8 cellular contexts compared by ENCODE assay signal in the genomic region with DNA sequence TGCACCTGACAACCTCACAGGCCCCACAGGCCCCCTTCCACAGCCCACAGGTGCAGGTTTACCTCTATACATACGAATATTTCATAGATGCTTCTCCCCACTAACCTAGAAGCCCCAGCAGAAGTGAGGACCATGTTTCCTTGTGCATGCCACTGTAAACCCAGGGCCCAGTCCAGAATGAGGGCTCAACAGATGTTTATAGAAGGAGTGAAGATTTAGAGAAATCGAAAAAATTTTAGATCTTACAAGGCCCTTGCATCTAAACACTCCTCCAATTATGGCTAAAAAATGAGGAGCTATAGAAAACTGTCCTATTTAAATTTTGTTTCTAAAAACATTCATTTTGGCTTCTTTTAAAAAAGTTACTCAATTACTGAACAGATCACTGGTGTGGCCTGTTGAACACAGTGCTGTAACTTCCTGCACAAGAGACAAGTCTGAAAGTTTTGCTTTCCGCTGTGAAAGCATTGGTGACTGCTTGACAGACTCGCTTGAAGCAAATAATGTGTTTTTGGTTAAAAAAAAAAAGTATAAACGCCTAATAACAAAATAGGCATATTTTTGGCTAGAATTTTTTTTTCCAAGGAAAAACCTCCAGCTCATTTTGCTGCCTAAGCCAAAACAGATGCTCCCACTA. TPM values are rescaled to one million over a fixed set of nuclear protein-coding genes. Genes with fewer than 3 reads are reported as not detected.
DNase-seq lines count a peak whose midpoint lies in the region; ATAC-seq, FAIRE-seq and TF ChIP-seq lines count a peak whose summit lies in the region.

No MANE protein-coding gene starts in this region.

- H3K9me3 Mint-ChIP-seq in astrocyte (ENCODE audit: unreplicated experiment), result no peaks in the 10 kb centered on the region
- H3K9me3 Mint-ChIP-seq in type B pancreatic cell, result no peaks in the 10 kb centered on the region

- peak overlapping the region; percentile 85 for H3K4me3 ChIP-seq in astrocyte (ENCODE audit: insufficient read depth, low read depth, low read length)
- peak overlapping the region; percentile 78 to 90 (median 81) for H3K4me3 ChIP-seq in HepG2 (replicated peaks in 1 of 3; ENCODE audit: insufficient read depth in 1 of 3, low read depth in 2 of 3, low read length in 3 of 3)

- no peak for TF ChIP-seq RAD21 in HepG2 (CRISPR knock-in tag; IDR thresholded peaks at IDR 0.05)

- POLR2A ChIA-PET in HepG2 (lab: Yijun Ruan, JAX), result interaction anchor here (1.0 kb wide), 1 partner anchor 49 kb away, joined by 5 read pairs; a partner anchor contains a TSS

- TF ChIP-seq POLR2A in HepG2 (IDR thresholded peaks at IDR 0.05; ENCODE audit: insufficient read depth in 1 of 2, low read depth in 2 of 2, low read length in 2 of 2), result no peak

- FAIRE-seq in HTR-8/SVneo (lab: Jason Lieb, UNC), result no peak
- FAIRE-seq in astrocyte (lab: Jason Lieb, UNC), result no peak
- peak; percentile 53 for FAIRE-seq in HepG2 (lab: Jason Lieb, UNC)

- H3K36me3 Mint-ChIP-seq in astrocyte (ENCODE audit: low read depth, unreplicated experiment), result peaks cover 2% of the 10 kb centered on the region
- no peaks in the 10 kb centered on the region for H3K36me3 Mint-ChIP-seq in type B pancreatic cell

- H3K27me3 Mint-ChIP-seq in astrocyte (ENCODE audit: low read depth, unreplicated experiment) (no peaks in the 10 kb centered on the region), type B pancreatic cell (no peaks in the 10 kb centered on the region)

- H3K27me3 ChIP-seq in astrocyte (ENCODE audit: insufficient read depth, low read length) (no peaks in the 10 kb centered on the region), HepG2 (ENCODE audit: control insufficient read depth in 1 of 2, insufficient read depth in 2 of 2, low read length in 2 of 2) (no peaks in the 10 kb centered on the region)

- H2AFZ ChIP-seq in astrocyte (ENCODE audit: low read depth, low read length) (peak overlapping the region; percentile 84), HepG2 (ENCODE audit: low read length) (no peak overlapping the region)

- DNase-seq in EH (ENCODE audit: low read depth) (peak; percentile 45), HTR-8/SVneo (ENCODE audit: insufficient read length, low spot score) (peak; percentile 27), astrocyte (ENCODE audit: low read depth) (no peak), HepG2 (ENCODE audit: low spot score) (peak; percentile 15), type B pancreatic cell (ENCODE audit: extremely low spot score, unreplicated experiment) (no peak), NCI-H2196 (lab: John Stamatoyannopoulos, UW; ENCODE audit: unreplicated experiment) (no peak), NCI-H146 (lab: John Stamatoyannopoulos, UW) (no peak)

- H4K20me1 ChIP-seq in astrocyte (ENCODE audit: insufficient read depth, low read length) (peaks cover 35% of the 10 kb centered on the region), HepG2 (ENCODE audit: insufficient read depth, low read length) (0 out of 2 replicates have a peak, but pooled peaks cover 3% of the 10 kb centered on the region)

- intact Hi-C loops in HepG2 (cut with micrococcal nuclease; ENCODE audit: unreplicated experiment), result loop anchor here (5.0 kb wide), 1 partner anchor 50 kb away; a partner anchor contains a TSS

- H3K27ac ChIP-seq in astrocyte (ENCODE audit: low read depth, low read length) (no peak overlapping the region), HepG2 (ENCODE audit: extremely low read length, insufficient read depth, low read length) (peak overlapping the region; percentile 88)

- no peak for TF ChIP-seq CTCF in astrocyte (IDR thresholded peaks at IDR 0.05; ENCODE audit: insufficient read depth, low read depth, low read length)
- no peak for TF ChIP-seq CTCF in HepG2 (CRISPR knock-in tag; IDR thresholded peaks at IDR 0.05)
- TF ChIP-seq CTCF in type B pancreatic cell (conservative IDR thresholded peaks at IDR 0.05), result no peak

- H3K4me2 ChIP-seq in astrocyte (ENCODE audit: low read length), result peak overlapping the region; percentile 95
- H3K4me2 ChIP-seq in HepG2 (ENCODE audit: low read depth, low read length), result peak overlapping the region; percentile 81

- TF ChIP-seq EP300 in HepG2 (IDR thresholded peaks at IDR 0.05; ENCODE audit: low read depth in 2 of 2, low read length in 2 of 2) (no peak), HepG2 (CRISPR knock-in tag; IDR thresholded peaks at IDR 0.05; ENCODE audit: borderline replicate concordance) (no peak)

- H3K4me1 Mint-ChIP-seq in astrocyte (ENCODE audit: low read depth, unreplicated experiment), result peaks cover 19% of the 10 kb centered on the region
- H3K4me1 Mint-ChIP-seq in type B pancreatic cell (ENCODE audit: unreplicated experiment), result peaks cover 29% of the 10 kb centered on the region

- H3K4me1 ChIP-seq in astrocyte (ENCODE audit: insufficient read depth, low read length) (peaks cover 7% of the 10 kb centered on the region), HepG2 (ENCODE audit: insufficient read depth, low read length) (peaks cover 33% of the 10 kb centered on the region)

- H3K27ac Mint-ChIP-seq in astrocyte (ENCODE audit: unreplicated experiment), result peak overlapping the region; percentile 34
- peak overlapping the region; percentile 74 for H3K27ac Mint-ChIP-seq in type B pancreatic cell

- TSS peak; percentile 63 for BruUV-seq in HepG2 (replicated peaks; lab: Mats Ljungman, UMichigan)

- H3K36me3 ChIP-seq in astrocyte (ENCODE audit: insufficient read depth, low read length) (no peaks in the 10 kb centered on the region), HepG2 (replicated peaks in 1 of 2; ENCODE audit: control insufficient read depth in 1 of 2, insufficient read depth in 2 of 2, low read length in 2 of 2) (0 out of 5 replicates have a peak, but pooled peaks cover 0 to 3% of the 10 kb centered on the region in 2 experiments)

- H3K9ac ChIP-seq in astrocyte (ENCODE audit: low read length) (peak overlapping the region; percentile 82), HepG2 (ENCODE audit: insufficient read depth, low read depth, low read length) (peak overlapping the region; percentile 86)

- H3K9me3 ChIP-seq in astrocyte (ENCODE audit: insufficient read depth, low read depth, low read length) (no peaks in the 10 kb centered on the region), HepG2 (ENCODE audit: low read length) (no peaks in the 10 kb centered on the region)

- under 1% methylated on average over 5 of the region's 5 CpGs for WGBS in HepG2 (ENCODE audit: low lambda C conversion rate)

- peaks cover 54% of the 10 kb centered on the region for H3K79me2 ChIP-seq in astrocyte (ENCODE audit: insufficient read depth, low read length)
- H3K79me2 ChIP-seq in HepG2 (ENCODE audit: insufficient read depth, low read length), result peaks cover 47% of the 10 kb centered on the region

- H3K4me3 Mint-ChIP-seq in astrocyte (ENCODE audit: unreplicated experiment), result peak overlapping the region; percentile 95
- H3K4me3 Mint-ChIP-seq in type B pancreatic cell, result peak overlapping the region; percentile 89

- ATAC-seq in HepG2 (no peak), GM19467 (IDR thresholded peaks at IDR 0.05; ENCODE audit: unreplicated experiment) (no peak)

- in situ Hi-C loops in HepG2 (cut with HindIII; ENCODE audit: extremely low pct_ligation_motif_present, low pct_unique_long_range_greater_than_20kb), result no loop called here

- CTCF ChIA-PET in HepG2 (lab: Yijun Ruan, JAX; ENCODE audit: low intra/inter-chr PET ratio, low total read pairs), result no interaction called here

RNA-seq across cellular contexts. Expression of a gene that starts 1.2 kb away (rescaled TPM):
- total RNA-seq in astrocyte, result 16.4 and 19.7 TPM in 2 replicates
- 20.1 and 28.9 TPM in 2 replicates for total RNA-seq in HepG2 (2016; rRNA removed; fragmentation: Illumina TruSeq; extraction: Trizol)
- total RNA-seq in HepG2 (2016; cell fraction: cytosol; rRNA removed; fragmentation: Illumina TruSeq; extraction: Trizol; ENCODE audit: low read depth), result 4.5 and 5.0 TPM in 2 replicates
- total RNA-seq in HepG2 (2016; cell fraction: insoluble cytoplasmic fraction; rRNA removed; fragmentation: Illumina TruSeq; extraction: Trizol), result 18.7 and 27.5 TPM in 2 replicates
- total RNA-seq in HepG2 (2016; cell fraction: membrane; rRNA removed; fragmentation: Illumina TruSeq; extraction: Trizol), result 11.6 and 14.5 TPM in 2 replicates
- total RNA-seq in HepG2 (2016; cell fraction: nucleus; rRNA removed; fragmentation: Illumina TruSeq; extraction: Trizol), result 25.6 and 28.6 TPM in 2 replicates
- polyA plus RNA-seq in HepG2 (2011; rRNA removed), result 11.2 and 11.9 TPM in 2 replicates
- polyA plus RNA-seq in HepG2 (2011; cell fraction: cytosol; rRNA removed), result 7.5 and 9.3 TPM in 2 replicates
- polyA plus RNA-seq in HepG2 (2011; cell fraction: nucleus; rRNA removed), result 5.5 and 7.1 TPM in 2 replicates
- polyA plus RNA-seq in HepG2 (2012), result 11.7 and 14.5 TPM in 2 replicates
- 2.3 and 2.6 TPM in 2 replicates for polyA plus RNA-seq in HepG2 (2016; cell fraction: cytosol; fragmentation: Illumina TruSeq; extraction: Trizol; ENCODE audit: low read depth)
- polyA plus RNA-seq in HepG2 (2016; cell fraction: insoluble cytoplasmic fraction; fragmentation: Illumina TruSeq; extraction: Trizol; ENCODE audit: low read depth), result 19.6 and 20.3 TPM in 2 replicates
- polyA plus RNA-seq in HepG2 (2016; cell fraction: membrane; fragmentation: Illumina TruSeq; extraction: Trizol; ENCODE audit: low read depth), result 6.7 and 7.3 TPM in 2 replicates
- polyA plus RNA-seq in HepG2 (2016; cell fraction: nucleus; fragmentation: Illumina TruSeq; extraction: Trizol; ENCODE audit: insufficient read depth, low read depth), result 33.1 and 36.0 TPM in 2 replicates
- polyA minus RNA-seq in HepG2 (2011; rRNA and poly(A)+ RNA removed; ENCODE audit: low replicate concordance), result 23.0 and 26.7 TPM in 2 replicates
- 11.3 and 12.5 TPM in 2 replicates for polyA minus RNA-seq in HepG2 (2011; cell fraction: cytosol; rRNA and poly(A)+ RNA removed)
- polyA minus RNA-seq in HepG2 (2011; cell fraction: nucleus; rRNA and poly(A)+ RNA removed), result 9.3 and 9.6 TPM in 2 replicates
- total RNA-seq in type B pancreatic cell (ENCODE audit: low replicate concordance), result 19.4 and 24.1 TPM in 2 replicates

RNA-seq across cellular contexts. Expression of a gene that starts 49.2 kb away (rescaled TPM):
- 34.4 and 35.1 TPM in 2 replicates for total RNA-seq in astrocyte
- total RNA-seq in HepG2 (2016; rRNA removed; fragmentation: Illumina TruSeq; extraction: Trizol), result 45.6 and 78.5 TPM in 2 replicates
- 9.6 and 10.7 TPM in 2 replicates for total RNA-seq in HepG2 (2016; cell fraction: cytosol; rRNA removed; fragmentation: Illumina TruSeq; extraction: Trizol; ENCODE audit: low read depth)
- 46.9 and 76.4 TPM in 2 replicates for total RNA-seq in HepG2 (2016; cell fraction: insoluble cytoplasmic fraction; rRNA removed; fragmentation: Illumina TruSeq; extraction: Trizol)
- 15.8 and 18.8 TPM in 2 replicates for total RNA-seq in HepG2 (2016; cell fraction: membrane; rRNA removed; fragmentation: Illumina TruSeq; extraction: Trizol)
- total RNA-seq in HepG2 (2016; cell fraction: nucleus; rRNA removed; fragmentation: Illumina TruSeq; extraction: Trizol), result 29.2 and 34.2 TPM in 2 replicates
- 16.8 and 17.7 TPM in 2 replicates for polyA plus RNA-seq in HepG2 (2011; rRNA removed)
- polyA plus RNA-seq in HepG2 (2011; cell fraction: cytosol; rRNA removed), result 8.1 and 10.3 TPM in 2 replicates
- polyA plus RNA-seq in HepG2 (2011; cell fraction: nucleus; rRNA removed), result 13.7 and 16.6 TPM in 2 replicates
- 14.1 and 16.5 TPM in 2 replicates for polyA plus RNA-seq in HepG2 (2012)
- polyA plus RNA-seq in HepG2 (2016; cell fraction: cytosol; fragmentation: Illumina TruSeq; extraction: Trizol; ENCODE audit: low read depth), result 2.5 and 2.6 TPM in 2 replicates
- polyA plus RNA-seq in HepG2 (2016; cell fraction: insoluble cytoplasmic fraction; fragmentation: Illumina TruSeq; extraction: Trizol; ENCODE audit: low read depth), result 44.2 and 47.9 TPM in 2 replicates
- 6.6 and 6.8 TPM in 2 replicates for polyA plus RNA-seq in HepG2 (2016; cell fraction: membrane; fragmentation: Illumina TruSeq; extraction: Trizol; ENCODE audit: low read depth)
- 25.0 and 28.2 TPM in 2 replicates for polyA plus RNA-seq in HepG2 (2016; cell fraction: nucleus; fragmentation: Illumina TruSeq; extraction: Trizol; ENCODE audit: insufficient read depth, low read depth)
- polyA minus RNA-seq in HepG2 (2011; rRNA and poly(A)+ RNA removed; ENCODE audit: low replicate concordance), result 30.6 and 31.0 TPM in 2 replicates
- 20.1 and 21.5 TPM in 2 replicates for polyA minus RNA-seq in HepG2 (2011; cell fraction: cytosol; rRNA and poly(A)+ RNA removed)
- polyA minus RNA-seq in HepG2 (2011; cell fraction: nucleus; rRNA and poly(A)+ RNA removed), result 30.6 and 37.9 TPM in 2 replicates
- total RNA-seq in type B pancreatic cell (ENCODE audit: low replicate concordance), result 46.2 and 53.9 TPM in 2 replicates

Comparison
In these comparisons a context has a peak if more than half of its experiments do, and no peak if none do; other contexts are left out.
1. DNase-seq: peak in EH (single experiment), HTR-8/SVneo (single experiment) and HepG2 (single experiment); none in astrocyte (single experiment), type B pancreatic cell (single experiment), NCI-H2196 (single experiment) and NCI-H146 (single experiment).